In genomic region chr17:64106918-64107317, GRCh38 we compare ENCODE assay signal across 13 cellular contexts. TPM values are rescaled to one million over a fixed set of nuclear protein-coding genes. Genes with fewer than 3 reads are reported as not detected.
DNase-seq lines count a peak whose midpoint lies in the region; ATAC-seq and TF ChIP-seq lines count a peak whose summit lies in the region.
"Had no signal": no experiment of that assay in that cellular context is flagged by ENCODE, and none has a peak within 500 bp of the region (broad histone marks: within the 10 kb centered on the region; RNA-seq: fewer than 3 reads in every experiment).

No MANE protein-coding gene starts in this region.

- H3K27me3 Mint-ChIP-seq in CD4-positive, alpha-beta T cell, result no peaks in the 10 kb centered on the region
- H3K27me3 Mint-ChIP-seq in activated naive CD8-positive, alpha-beta T cell treated with anti-CD3 and anti-CD28 coated beads, Interleukin-2, amount 50 U/mL, for 24 hours, result no peaks in the 10 kb centered on the region
- no peaks in the 10 kb centered on the region for H3K27me3 Mint-ChIP-seq in naive thymus-derived CD4-positive, alpha-beta T cell

- H3K9me3 Mint-ChIP-seq in CD4-positive, alpha-beta T cell, result no peaks in the 10 kb centered on the region
- no peaks in the 10 kb centered on the region for H3K9me3 Mint-ChIP-seq in activated naive CD8-positive, alpha-beta T cell treated with anti-CD3 and anti-CD28 coated beads, Interleukin-2, amount 50 U/mL, for 24 hours
- peaks cover 0 to 3% (median 0%) of the 10 kb centered on the region in 11 donors for H3K9me3 Mint-ChIP-seq in naive thymus-derived CD4-positive, alpha-beta T cell

- CTCF ChIA-PET in CD4-positive, alpha-beta T cell (lab: Charles Lee), result interaction anchor here (1.0 to 1.3 kb wide), 3 partner anchors 14 to 116 kb away, joined by 3 read pairs; no protein-coding TSS in a partner anchor
- CTCF ChIA-PET in naive thymus-derived CD4-positive, alpha-beta T cell (lab: Charles Lee), result interaction anchor here (1.0 kb wide), 1 partner anchor 11 kb away, joined by 4 read pairs; no protein-coding TSS in a partner anchor

- no peaks in the 10 kb centered on the region for H3K36me3 ChIP-seq in DND-41 (ENCODE audit: insufficient read depth, low read length)
- H3K36me3 ChIP-seq in naive thymus-derived CD4-positive, alpha-beta T cell (ENCODE audit: control insufficient read depth in 2 of 3, insufficient read depth in 3 of 3, low read length in 3 of 3), result no peaks in the 10 kb centered on the region

- peaks cover 37% of the 10 kb centered on the region for H3K4me1 ChIP-seq in DND-41 (ENCODE audit: insufficient read depth, low read length)
- H3K4me1 ChIP-seq in naive thymus-derived CD4-positive, alpha-beta T cell (ENCODE audit: control insufficient read depth in 2 of 2, insufficient read depth in 2 of 2, low read length in 2 of 2), result peaks cover 38 to 51% of the 10 kb centered on the region in 2 donors

- H3K9me3 ChIP-seq in CD4-positive, alpha-beta T cell (ENCODE audit: control insufficient read depth, low read length), result no peaks in the 10 kb centered on the region
- H3K9me3 ChIP-seq in DND-41 (ENCODE audit: insufficient read depth, low read length, severe bottlenecking), result no peaks in the 10 kb centered on the region
- no peaks in the 10 kb centered on the region for H3K9me3 ChIP-seq in naive thymus-derived CD4-positive, alpha-beta T cell (ENCODE audit: control insufficient read depth in 2 of 3, low read length in 3 of 3)
- H3K9me3 ChIP-seq: left lung had no signal

- H3K27ac Mint-ChIP-seq in CD4-positive, alpha-beta T cell, result peak overlapping the region; percentile 84
- peak overlapping the region; percentile 68 for H3K27ac Mint-ChIP-seq in activated naive CD8-positive, alpha-beta T cell treated with anti-CD3 and anti-CD28 coated beads, Interleukin-2, amount 50 U/mL, for 24 hours
- H3K27ac Mint-ChIP-seq in naive thymus-derived CD4-positive, alpha-beta T cell, result peak overlapping the region; percentile 56 to 91 (median 85)

- H3K9ac ChIP-seq in DND-41 (ENCODE audit: low read depth, low read length), result no peak overlapping the region

- H3K27me3 ChIP-seq in CD4-positive, alpha-beta T cell (ENCODE audit: control insufficient read depth, insufficient read depth, low read length), result no peaks in the 10 kb centered on the region
- H3K27me3 ChIP-seq in DND-41 (ENCODE audit: insufficient read depth, low read length, poor library complexity), result no peaks in the 10 kb centered on the region
- H3K27me3 ChIP-seq in naive thymus-derived CD4-positive, alpha-beta T cell (ENCODE audit: control insufficient read depth in 2 of 2, insufficient read depth in 2 of 2, low read length in 2 of 2), result no peaks in the 10 kb centered on the region
- H3K27me3 ChIP-seq: left lung had no signal

- no peaks in the 10 kb centered on the region for H3K79me2 ChIP-seq in DND-41 (ENCODE audit: insufficient read depth, low read length)

- H3K4me1 Mint-ChIP-seq in CD4-positive, alpha-beta T cell (ENCODE audit: low read depth), result peaks cover 75% of the 10 kb centered on the region
- peaks cover 68% of the 10 kb centered on the region for H3K4me1 Mint-ChIP-seq in activated naive CD8-positive, alpha-beta T cell treated with anti-CD3 and anti-CD28 coated beads, Interleukin-2, amount 50 U/mL, for 24 hours
- peaks cover 35 to 77% (median 56%) of the 10 kb centered on the region in 7 donors for H3K4me1 Mint-ChIP-seq in naive thymus-derived CD4-positive, alpha-beta T cell

- peak overlapping the region; percentile 63 for H3K4me3 Mint-ChIP-seq in CD4-positive, alpha-beta T cell
- no peak overlapping the region for H3K4me3 Mint-ChIP-seq in activated naive CD8-positive, alpha-beta T cell treated with anti-CD3 and anti-CD28 coated beads, Interleukin-2, amount 50 U/mL, for 24 hours
- peak overlapping the region; percentile 0 to 70 (median 46) for H3K4me3 Mint-ChIP-seq in naive thymus-derived CD4-positive, alpha-beta T cell

- POLR2A ChIA-PET in CD4-positive, alpha-beta T cell (lab: Charles Lee), result interaction anchor here (0.9 to 2.6 kb wide), 20 partner anchors 8 to 86 kb away, joined by 3 to 21 read pairs (median 6); partner anchors contain the start of genes ERN1 and ICAM2
- POLR2A ChIA-PET in naive thymus-derived CD4-positive, alpha-beta T cell (lab: Charles Lee), result interaction anchor here (0.6 to 4.5 kb wide), 17 partner anchors 8 to 88 kb away, joined by 3 to 39 read pairs (median 4); partner anchors contain the start of gene ERN1

- no peak for TF ChIP-seq CTCF in CD4-positive, alpha-beta T cell (IDR thresholded peaks at IDR 0.05)
- TF ChIP-seq CTCF in DND-41 (IDR thresholded peaks at IDR 0.05; ENCODE audit: borderline replicate concordance, extremely low read depth, low read length, poor library complexity, severe bottlenecking), result no peak

- no peak overlapping the region for H3K4me2 ChIP-seq in DND-41 (ENCODE audit: insufficient read depth, low read length)

- H3K4me3 ChIP-seq in DND-41 (ENCODE audit: low read depth in 1 of 2, low read length in 2 of 2), result no peak overlapping the region
- no peak overlapping the region for H3K4me3 ChIP-seq in naive thymus-derived CD4-positive, alpha-beta T cell (ENCODE audit: low read length)
- H3K4me3 ChIP-seq: left lung had no signal

- no peak for ATAC-seq in CD4-positive, alpha-beta T cell (ENCODE audit: poor library complexity)
- no peak for ATAC-seq in DND-41 (ENCODE audit: insufficient read depth, low read depth)
- no peak for ATAC-seq in activated naive CD8-positive, alpha-beta T cell treated with anti-CD3 and anti-CD28 coated beads, Interleukin-2, amount 50 U/mL, for 24 hours
- ATAC-seq in naive thymus-derived CD4-positive, alpha-beta T cell, result peak; percentile 14
- no peak for ATAC-seq in HG03097 (IDR thresholded peaks at IDR 0.05; ENCODE audit: low FRiP score, unreplicated experiment)
- no peak for ATAC-seq in HG03280 (IDR thresholded peaks at IDR 0.05; ENCODE audit: unreplicated experiment)

- intact Hi-C loops in CD4-positive, alpha-beta T cell (cut with DNase I, micrococcal nuclease), result loop anchor here (1.0 to 2.0 kb wide), 2 partner anchors 12 to 14 kb away; no protein-coding TSS in a partner anchor
- intact Hi-C loops in naive thymus-derived CD4-positive, alpha-beta T cell (cut with micrococcal nuclease), result loop anchor here in 1 of 2 donors (1.0 to 2.0 kb wide), 4 partner anchors 14 to 56 kb away; partner anchors contain the start of gene ERN1

- no peak for DNase-seq in CD4-positive, alpha-beta T cell
- no peak for DNase-seq in DND-41
- no peak for DNase-seq in activated naive CD8-positive, alpha-beta T cell treated with anti-CD3 and anti-CD28 coated beads, Interleukin-2, amount 50 U/mL, for 24 hours
- DNase-seq in naive thymus-derived CD4-positive, alpha-beta T cell, result peak in 1 of 9 donors; percentile 10
- no peak for DNase-seq in stimulated activated CD8-positive, alpha-beta memory T cell treated with anti-CD3 and anti-CD28 coated beads, Interleukin-4, amount 100 ng/mL, for 48 hours
- DNase-seq: activated CD8-positive, alpha-beta memory T cell treated with anti-CD3 and anti-CD28 coated beads for 24 hours; effector CD4-positive, alpha-beta T cell; hippocampal formation; left lung; NCI-H1694 treated with DMSO at 0.1 percent for 48 hours; NCI-H446 treated with DMSO at 0.1 percent for 48 hours had no signal

- H4K20me1 ChIP-seq in DND-41 (ENCODE audit: insufficient read depth, low read length), result no peaks in the 10 kb centered on the region

- no peak overlapping the region for H2AFZ ChIP-seq in DND-41 (ENCODE audit: low read depth, low read length)

- peaks cover 19% of the 10 kb centered on the region for H3K36me3 Mint-ChIP-seq in CD4-positive, alpha-beta T cell (ENCODE audit: low read depth)
- peaks cover 4% of the 10 kb centered on the region for H3K36me3 Mint-ChIP-seq in activated naive CD8-positive, alpha-beta T cell treated with anti-CD3 and anti-CD28 coated beads, Interleukin-2, amount 50 U/mL, for 24 hours (ENCODE audit: low read depth)
- H3K36me3 Mint-ChIP-seq in naive thymus-derived CD4-positive, alpha-beta T cell, result peaks cover 0 to 25% (median 5%) of the 10 kb centered on the region in 5 donors

- peak overlapping the region; percentile 26 for H3K27ac ChIP-seq in CD4-positive, alpha-beta T cell (ENCODE audit: low read depth, low read length)
- H3K27ac ChIP-seq in DND-41 (ENCODE audit: low read length), result peak overlapping the region; percentile 3; the same call in 1 of the 2 replicates
- peak overlapping the region; percentile 32 for H3K27ac ChIP-seq in naive thymus-derived CD4-positive, alpha-beta T cell (ENCODE audit: low read depth, low read length)
- H3K27ac ChIP-seq: left lung had no signal

RNA-seq across cellular contexts. Expression of gene ERN1, which starts 23.0 kb away (rescaled TPM):
- 10 to 100 TPM; 62.7 to 67.8 TPM for total RNA-seq in CD4-positive, alpha-beta T cell
- total RNA-seq in naive thymus-derived CD4-positive, alpha-beta T cell, result 100 to 1,000 TPM in 1 of 5 experiments, 10 to 100 TPM in 4; 52.6 to 110 (median 62.9) TPM
- polyA plus RNA-seq in naive thymus-derived CD4-positive, alpha-beta T cell, result 10 to 100 TPM; 15.7 to 19.7 TPM
